In the genomic region with DNA sequence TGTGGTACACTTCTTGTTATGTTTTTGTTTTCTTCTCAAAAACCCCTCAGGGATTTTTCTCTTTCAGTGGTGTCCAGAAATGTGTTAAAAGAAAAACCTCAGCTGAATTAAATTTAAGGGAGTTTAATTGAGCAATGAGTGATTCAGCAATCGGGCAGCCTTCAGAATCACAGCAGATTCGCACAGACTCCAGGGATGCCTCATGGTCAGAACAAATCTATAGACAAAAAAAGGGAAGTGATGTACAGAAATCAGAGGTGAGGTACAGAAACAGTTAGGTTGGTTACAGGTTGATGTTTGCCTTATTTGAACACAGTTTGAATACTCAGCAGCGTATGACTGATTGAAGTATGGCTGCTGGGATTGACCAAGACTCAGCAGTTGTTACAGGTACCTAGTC, we compare ENCODE assay signal across 13 cellular contexts.
DNase-seq lines count a peak whose midpoint lies in the region; FAIRE-seq and TF ChIP-seq lines count a peak whose summit lies in the region.
"Had no signal": no experiment of that assay in that cellular context is flagged by ENCODE, and none has a peak within 500 bp of the region (broad histone marks: within the 10 kb centered on the region; RNA-seq: fewer than 3 reads in every experiment).

No MANE protein-coding gene starts in this region.

- dilution Hi-C loops in mammary epithelial cell (cut with HindIII; ENCODE audit: low sequenced_read_pairs): no loop called here

- H3K4me2 ChIP-seq in mammary epithelial cell (ENCODE audit: insufficient read depth, low read depth, low read length) (no peak overlapping the region), trophoblast cell (ENCODE audit: low read length) (no peak overlapping the region)
- H3K4me2 ChIP-seq: BLaER1 treated with 17β-estradiol and CSF1 and Interleukin-3, amounts not matched to agents 10 nM and 100 nM had no signal

- H3K36me3 Mint-ChIP-seq in MCF 10A (ENCODE audit: insufficient read depth, unreplicated experiment): no peaks in the 10 kb centered on the region
- H3K36me3 Mint-ChIP-seq: CD4-positive, CD25-positive, alpha-beta regulatory T cell had no signal

- TF ChIP-seq CTCF in MCF 10A (IDR thresholded peaks at IDR 0.05; ENCODE audit: unreplicated experiment) (no peak), mammary epithelial cell (conservative IDR thresholded peaks at IDR 0.05 in 1 of 2, IDR thresholded peaks at IDR 0.05 in 1 of 2; ENCODE audit: extremely low read depth in 1 of 2, insufficient read depth in 1 of 2, low read depth in 1 of 2, low read length in 2 of 2) (no peak), bronchial epithelial cell (IDR thresholded peaks at IDR 0.05; ENCODE audit: insufficient read depth, low read length, severe bottlenecking) (no peak)

- H3K4ac ChIP-seq in trophoblast cell (ENCODE audit: low read depth, low read length): no peak overlapping the region

- H3K79me1 ChIP-seq in trophoblast cell (ENCODE audit: low read length): no peaks in the 10 kb centered on the region

- peak; percentile 48 for DNase-seq in MCF 10A (ENCODE audit: unreplicated experiment)
- DNase-seq in mammary epithelial cell: no peak
- peak; percentile 15 for DNase-seq in bronchial epithelial cell (ENCODE audit: low read depth)
- no peak for DNase-seq in activated CD4-positive, alpha-beta T cell treated with anti-CD3 and anti-CD28 coated beads for 48 hours
- DNase-seq in DMS53 (lab: John Stamatoyannopoulos, UW): no peak
- DNase-seq in trophoblast cell: no peak
- DNase-seq: ACHN; CD4-positive, CD25-positive, alpha-beta regulatory T cell; HCEC 1CT had no signal

- H3K27ac Mint-ChIP-seq in MCF 10A (ENCODE audit: low read depth, unreplicated experiment): no peak overlapping the region

- H2AFZ ChIP-seq in mammary epithelial cell (ENCODE audit: low read depth, low read length): no peak overlapping the region
- H2AFZ ChIP-seq in trophoblast cell (ENCODE audit: insufficient read depth, low read length, poor library complexity): no peak overlapping the region

- intact Hi-C loops in MCF 10A (cut with micrococcal nuclease): no loop called here
- intact Hi-C loops in mammary epithelial cell (cut with micrococcal nuclease): no loop called here

- H3K9me3 Mint-ChIP-seq in MCF 10A (ENCODE audit: unreplicated experiment): no peaks in the 10 kb centered on the region
- H3K9me3 Mint-ChIP-seq: CD4-positive, CD25-positive, alpha-beta regulatory T cell had no signal

- H2AK5ac ChIP-seq in trophoblast cell (ENCODE audit: low read length): no peak overlapping the region

- H4K91ac ChIP-seq in trophoblast cell (ENCODE audit: low read depth, low read length): no peak overlapping the region

- no peaks in the 10 kb centered on the region for H4K20me1 ChIP-seq in mammary epithelial cell (ENCODE audit: insufficient read depth, low read length)
- H4K20me1 ChIP-seq: BLaER1 treated with 17β-estradiol and CSF1 and Interleukin-3, amounts not matched to agents 10 nM and 100 nM had no signal

- H3K4me1 ChIP-seq in mammary epithelial cell (ENCODE audit: insufficient read depth, low read length) (no peaks in the 10 kb centered on the region), rectal smooth muscle tissue (ENCODE audit: control insufficient read depth, insufficient read depth, low read length) (peaks cover 3% of the 10 kb centered on the region), trophoblast cell (ENCODE audit: control insufficient read depth in 1 of 2, insufficient read depth in 2 of 2, low read length in 2 of 2) (no peaks in the 10 kb centered on the region)

- H3K18ac ChIP-seq in trophoblast cell (ENCODE audit: low read length): no peak overlapping the region

- H4K8ac ChIP-seq in trophoblast cell (ENCODE audit: low read depth, low read length): no peak overlapping the region

- 98% methylated on average over 3 of the region's 3 CpGs for WGBS in mammary epithelial cell (ENCODE audit: low coverage, missing lambda C conversion rate)
- no CpG with 5 or more reads among the region's 3 CpGs for WGBS in trophoblast cell (ENCODE audit: extremely low coverage, insufficient coverage, insufficient read length)

- POLR2A ChIA-PET in MCF 10A (lab: Yijun Ruan, JAX): interaction anchor here (1.0 kb wide), 2 partner anchors 9 to 20 kb away, joined by 3 read pairs; no protein-coding TSS in a partner anchor

- H3K36me3 ChIP-seq in mammary epithelial cell (ENCODE audit: insufficient read depth, low read length): no peaks in the 10 kb centered on the region
- H3K36me3 ChIP-seq in bronchial epithelial cell (ENCODE audit: control insufficient read depth, insufficient read depth, low read length): no peaks in the 10 kb centered on the region
- no peaks in the 10 kb centered on the region for H3K36me3 ChIP-seq in rectal smooth muscle tissue (ENCODE audit: control insufficient read depth, insufficient read depth, low read length)
- H3K36me3 ChIP-seq in trophoblast cell (ENCODE audit: control insufficient read depth in 1 of 2, insufficient read depth in 2 of 2, low read length in 2 of 2): peaks cover 1 to 7% of the 10 kb centered on the region in 2 experiments
- H3K36me3 ChIP-seq: BLaER1 treated with 17β-estradiol and CSF1 and Interleukin-3, amounts not matched to agents 10 nM and 100 nM had no signal

- no peak overlapping the region for H3K23ac ChIP-seq in trophoblast cell (ENCODE audit: low read length)

- no peak overlapping the region for H2BK5ac ChIP-seq in trophoblast cell (ENCODE audit: low read depth, low read length, poor library complexity)

- H3K9me3 ChIP-seq in mammary epithelial cell (replicated peaks; ENCODE audit: insufficient read depth, low read length) (no peaks in the 10 kb centered on the region), trophoblast cell (ENCODE audit: insufficient read depth, low read depth, low read length) (no peaks in the 10 kb centered on the region)
- H3K9me3 ChIP-seq: BLaER1 treated with 17β-estradiol and CSF1 and Interleukin-3, amounts not matched to agents 10 nM and 100 nM had no signal

- CTCF ChIA-PET in MCF 10A (lab: Yijun Ruan, JAX): interaction anchor here (0.6 to 1.0 kb wide), 3 partner anchors 9 to 1678 kb away, joined by 3 to 5 read pairs (median 3); no protein-coding TSS in a partner anchor
- CTCF ChIA-PET in mammary epithelial cell (lab: Charles Lee; ENCODE audit: low non-redundant PET): no interaction called here

- H3K4me3 ChIP-seq in mammary epithelial cell (replicated peaks in 1 of 3; ENCODE audit: insufficient read depth in 1 of 3, low read depth in 2 of 3, low read length in 3 of 3) (no peak overlapping the region), bronchial epithelial cell (ENCODE audit: low read depth, low read length) (no peak overlapping the region), rectal smooth muscle tissue (ENCODE audit: low read length) (no peak overlapping the region), trophoblast cell (ENCODE audit: low read depth, low read length) (no peak overlapping the region)
- H3K4me3 ChIP-seq: BLaER1 treated with 17β-estradiol and CSF1 and Interleukin-3, amounts not matched to agents 10 nM and 100 nM had no signal

- no peaks in the 10 kb centered on the region for H3K79me2 ChIP-seq in mammary epithelial cell (ENCODE audit: insufficient read depth, low read length)
- no peaks in the 10 kb centered on the region for H3K79me2 ChIP-seq in trophoblast cell (ENCODE audit: control insufficient read depth, insufficient read depth, low read length, poor library complexity)

- no peak overlapping the region for H2BK12ac ChIP-seq in trophoblast cell (ENCODE audit: low read length)

- no peak overlapping the region for H3K14ac ChIP-seq in trophoblast cell (ENCODE audit: low read length)

- H3K27ac ChIP-seq in mammary epithelial cell (ENCODE audit: insufficient read depth, low read depth, low read length): no peak overlapping the region
- H3K27ac ChIP-seq in rectal smooth muscle tissue (ENCODE audit: low read depth, low read length): peak overlapping the region; percentile 7
- no peak overlapping the region for H3K27ac ChIP-seq in trophoblast cell (ENCODE audit: low read depth, low read length)
- H3K27ac ChIP-seq: BLaER1 treated with 17β-estradiol and CSF1 and Interleukin-3, amounts not matched to agents 10 nM and 100 nM had no signal

- H3K9ac ChIP-seq in mammary epithelial cell (ENCODE audit: insufficient read depth, low read length) (no peak overlapping the region), rectal smooth muscle tissue (ENCODE audit: low read length) (no peak overlapping the region), trophoblast cell (ENCODE audit: low read length) (no peak overlapping the region)
- H3K9ac ChIP-seq: BLaER1 treated with 17β-estradiol and CSF1 and Interleukin-3, amounts not matched to agents 10 nM and 100 nM had no signal

- BruUV-seq in MCF 10A (replicated peaks; lab: Mats Ljungman, UMichigan): no TSS peak
- no TSS peak for BruUV-seq in mammary epithelial cell (replicated peaks; lab: Mats Ljungman, UMichigan)

- in situ Hi-C loops in mammary epithelial cell (cut with MboI; ENCODE audit: low sequenced_read_pairs in 2 of 2): no loop called here

- peaks cover 14% of the 10 kb centered on the region for H3K27me3 Mint-ChIP-seq in MCF 10A (ENCODE audit: insufficient read depth, unreplicated experiment)

- no peak for FAIRE-seq in bronchial epithelial cell (lab: Jason Lieb, UNC)
- FAIRE-seq: GM12892, H1 had no signal

- H4K12ac ChIP-seq in trophoblast cell (ENCODE audit: low read depth, low read length): no peak overlapping the region

- H3K4me3 Mint-ChIP-seq in MCF 10A (ENCODE audit: unreplicated experiment): no peak overlapping the region
- H3K4me3 Mint-ChIP-seq: CD4-positive, CD25-positive, alpha-beta regulatory T cell had no signal

- H2BK120ac ChIP-seq in trophoblast cell (ENCODE audit: insufficient read depth, low read length, poor library complexity): no peak overlapping the region

- no peaks in the 10 kb centered on the region for H3K4me1 Mint-ChIP-seq in MCF 10A (ENCODE audit: insufficient read depth, unreplicated experiment)
- H3K4me1 Mint-ChIP-seq: CD4-positive, CD25-positive, alpha-beta regulatory T cell had no signal

- H3K27me3 ChIP-seq in mammary epithelial cell (ENCODE audit: insufficient read depth, low read length) (peaks cover 3% of the 10 kb centered on the region), bronchial epithelial cell (ENCODE audit: control insufficient read depth, insufficient read depth, low read length) (peaks cover 2% of the 10 kb centered on the region), rectal smooth muscle tissue (ENCODE audit: control insufficient read depth, insufficient read depth, low read length) (no peaks in the 10 kb centered on the region), trophoblast cell (ENCODE audit: insufficient read depth, low read length) (no peaks in the 10 kb centered on the region)
- H3K27me3 ChIP-seq: BLaER1 treated with 17β-estradiol and CSF1 and Interleukin-3, amounts not matched to agents 10 nM and 100 nM had no signal

Comparison
In these comparisons a context has a peak if more than half of its experiments do, and no peak if none do; other contexts are left out.
1. DNase-seq: peak in MCF 10A (single experiment) and bronchial epithelial cell (single experiment); none in mammary epithelial cell (single experiment), activated CD4-positive, alpha-beta T cell treated with anti-CD3 and anti-CD28 coated beads for 48 hours (single experiment), DMS53 (single experiment) and trophoblast cell (0 of 2).